In the genomic region with DNA sequence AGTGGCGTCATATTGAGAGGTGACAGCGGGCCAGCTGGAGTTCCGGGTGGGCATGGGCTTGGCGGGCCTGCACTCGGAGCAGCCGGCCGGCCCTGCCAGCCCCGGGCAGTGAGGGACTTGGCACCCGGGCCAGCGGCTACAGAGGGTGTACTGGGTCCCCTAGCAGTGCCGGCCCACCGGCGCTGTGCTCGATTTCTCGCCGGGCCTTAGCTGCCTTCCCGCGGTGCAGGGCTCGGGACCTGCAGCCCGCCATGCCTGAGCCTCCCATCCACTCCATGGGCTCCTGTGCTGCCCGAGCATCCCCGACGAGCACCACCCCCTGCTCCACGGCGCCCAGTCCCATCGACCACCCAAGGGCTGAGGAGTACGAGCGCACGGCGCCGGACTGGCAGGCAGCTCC, we compare ENCODE assay signal across 8 cellular contexts. TPM values are rescaled to one million over a fixed set of nuclear protein-coding genes. Genes with fewer than 3 reads are reported as not detected.
DNase-seq lines count a peak whose midpoint lies in the region; ATAC-seq, FAIRE-seq and TF ChIP-seq lines count a peak whose summit lies in the region.
"Not testable (repeated sequence)": the region's sequence is repeated elsewhere in the genome, so short reads cannot be mapped to it uniquely, and the experiment has no call there.

No MANE protein-coding gene starts in this region.

- not testable (repeated sequence) for H3K4ac ChIP-seq in trophoblast cell (ENCODE audit: low read depth, low read length)

- H3K79me1 ChIP-seq in trophoblast cell (ENCODE audit: low read length), result not testable (repeated sequence)

- H4K91ac ChIP-seq in trophoblast cell (ENCODE audit: low read depth, low read length), result not testable (repeated sequence)

- H2BK120ac ChIP-seq in trophoblast cell (ENCODE audit: insufficient read depth, low read length, poor library complexity), result not testable (repeated sequence)

- TF ChIP-seq EP300 in HepG2 (IDR thresholded peaks at IDR 0.05; ENCODE audit: low read depth in 2 of 2, low read length in 2 of 2); HepG2 (CRISPR knock-in tag; IDR thresholded peaks at IDR 0.05; ENCODE audit: borderline replicate concordance): not testable (repeated sequence)

- peak overlapping the region; percentile 90 for H3K9ac ChIP-seq in HepG2 (ENCODE audit: insufficient read depth, low read depth, low read length)
- not testable (repeated sequence) for H3K9ac ChIP-seq in trophoblast cell (ENCODE audit: low read length)

- not testable (repeated sequence) for H4K12ac ChIP-seq in trophoblast cell (ENCODE audit: low read depth, low read length)

- peak overlapping the region; percentile 95 for H3K27ac Mint-ChIP-seq in activated CD4-positive, alpha-beta memory T cell treated with anti-CD3 and anti-CD28 coated beads for 36 hours
- H3K27ac Mint-ChIP-seq in activated naive CD8-positive, alpha-beta T cell, result not testable (repeated sequence)

- not testable (repeated sequence) for H3K27me3 ChIP-seq in ACC112 (ENCODE audit: insufficient read depth, low read length); HAP-1 (ENCODE audit: low read depth); effector memory CD4-positive, alpha-beta T cell (replicated peaks; ENCODE audit: control insufficient read depth, insufficient read depth, low read length, poor library complexity, severe bottlenecking); HepG2 (ENCODE audit: control insufficient read depth in 1 of 2, insufficient read depth in 2 of 2, low read length in 2 of 2); trophoblast cell (ENCODE audit: insufficient read depth, low read length)

- H3K27ac ChIP-seq in ACC112 (ENCODE audit: low read depth, low read length); trophoblast cell (ENCODE audit: low read depth, low read length): not testable (repeated sequence)
- H3K27ac ChIP-seq in OCI-LY7 (ENCODE audit: low read depth, low read length, poor library complexity, severe bottlenecking), result peak overlapping the region; percentile 83
- H3K27ac ChIP-seq in effector memory CD4-positive, alpha-beta T cell (ENCODE audit: insufficient read depth, low read length, poor library complexity, severe bottlenecking), result peak overlapping the region; percentile 72
- H3K27ac ChIP-seq in HepG2 (ENCODE audit: extremely low read length, insufficient read depth, low read length), result peak overlapping the region; percentile 94

- H3K9me3 Mint-ChIP-seq in activated CD4-positive, alpha-beta memory T cell treated with anti-CD3 and anti-CD28 coated beads for 36 hours; activated naive CD8-positive, alpha-beta T cell (ENCODE audit: low read depth): not testable (repeated sequence)

- CTCF ChIA-PET in OCI-LY7 (lab: Charles Lee; ENCODE audit: unreplicated experiment); HepG2 (lab: Yijun Ruan, JAX; ENCODE audit: low intra/inter-chr PET ratio, low total read pairs): not testable (repeated sequence)
- CTCF ChIA-PET in activated CD4-positive, alpha-beta memory T cell treated with anti-CD3 and anti-CD28 coated beads for 36 hours (lab: Charles Lee), result interaction anchor here (2.3 kb wide), 1 partner anchor 71 kb away, joined by 7 read pairs; no protein-coding TSS in a partner anchor

- not testable (repeated sequence) for H2BK12ac ChIP-seq in trophoblast cell (ENCODE audit: low read length)

- H3K18ac ChIP-seq in trophoblast cell (ENCODE audit: low read length), result not testable (repeated sequence)

- H3K9me3 ChIP-seq in HAP-1; OCI-LY7 (ENCODE audit: low read length); effector memory CD4-positive, alpha-beta T cell (ENCODE audit: control insufficient read depth, low read length); HepG2 (ENCODE audit: low read length); trophoblast cell (ENCODE audit: insufficient read depth, low read depth, low read length): not testable (repeated sequence)

- H3K4me1 Mint-ChIP-seq in activated CD4-positive, alpha-beta memory T cell treated with anti-CD3 and anti-CD28 coated beads for 36 hours (ENCODE audit: low read depth), result peaks cover 25% of the 10 kb centered on the region
- H3K4me1 Mint-ChIP-seq in activated naive CD8-positive, alpha-beta T cell (ENCODE audit: low read depth), result peaks cover 29% of the 10 kb centered on the region

- peak overlapping the region; percentile 91; the same call in 1 of the 2 replicates for H3K4me3 ChIP-seq in ACC112 (ENCODE audit: low read depth, low read length)
- peak overlapping the region; percentile 41; the same call in 1 of the 2 replicates for H3K4me3 ChIP-seq in HAP-1
- H3K4me3 ChIP-seq in OCI-LY7 (ENCODE audit: low read depth, low read length, poor library complexity, severe bottlenecking), result peak overlapping the region; percentile 72
- not testable (repeated sequence) for H3K4me3 ChIP-seq in effector memory CD4-positive, alpha-beta T cell (ENCODE audit: insufficient read depth, low read depth, low read length, poor library complexity, severe bottlenecking); trophoblast cell (ENCODE audit: low read depth, low read length)
- H3K4me3 ChIP-seq in HepG2 (replicated peaks in 1 of 3; ENCODE audit: insufficient read depth in 1 of 3, low read depth in 2 of 3, low read length in 3 of 3), result peak overlapping the region in 2 of 3 experiments; percentile 67 to 75; a peak in 2 of 6 replicates

- H4K20me1 ChIP-seq in OCI-LY7 (ENCODE audit: insufficient read depth, low read length); HepG2 (ENCODE audit: insufficient read depth, low read length): not testable (repeated sequence)

- H3K4me2 ChIP-seq in OCI-LY7 (ENCODE audit: low read length), result peak overlapping the region; percentile 99
- peak overlapping the region; percentile 99 for H3K4me2 ChIP-seq in HepG2 (ENCODE audit: low read depth, low read length)
- not testable (repeated sequence) for H3K4me2 ChIP-seq in trophoblast cell (ENCODE audit: low read length)

- not testable (repeated sequence) for H3K14ac ChIP-seq in trophoblast cell (ENCODE audit: low read length)

- TF ChIP-seq CTCF in OCI-LY7 (conservative IDR thresholded peaks at IDR 0.05; ENCODE audit: low read length); HepG2 (CRISPR knock-in tag; IDR thresholded peaks at IDR 0.05): not testable (repeated sequence)

- BruUV-seq in OCI-LY7 (replicated peaks; lab: Mats Ljungman, UMichigan); HepG2 (replicated peaks; lab: Mats Ljungman, UMichigan): not testable (repeated sequence)

- H3K4me1 ChIP-seq in ACC112 (ENCODE audit: control insufficient read depth, insufficient read depth, low read length, unreplicated experiment) (peaks cover 15% of the 10 kb centered on the region), HAP-1 (peaks cover 15% of the 10 kb centered on the region), OCI-LY7 (ENCODE audit: insufficient read depth, low read length, poor library complexity, severe bottlenecking) (peaks cover 21% of the 10 kb centered on the region), HepG2 (ENCODE audit: insufficient read depth, low read length) (peaks cover 39% of the 10 kb centered on the region)
- H3K4me1 ChIP-seq in effector memory CD4-positive, alpha-beta T cell (ENCODE audit: control insufficient read depth, insufficient read depth, low read length, poor library complexity, severe bottlenecking); trophoblast cell (ENCODE audit: control insufficient read depth in 1 of 2, insufficient read depth in 2 of 2, low read length in 2 of 2): not testable (repeated sequence)

- not testable (repeated sequence) for H2AK5ac ChIP-seq in trophoblast cell (ENCODE audit: low read length)

- not testable (repeated sequence) for TF ChIP-seq RAD21 in HepG2 (CRISPR knock-in tag; IDR thresholded peaks at IDR 0.05)

- POLR2A ChIA-PET in OCI-LY7 (lab: Charles Lee) (interaction anchor here (1.0 to 2.2 kb wide), 3 partner anchors 10 to 64 kb away, joined by 4 to 8 read pairs (median 5); no protein-coding TSS in a partner anchor), HepG2 (lab: Yijun Ruan, JAX) (interaction anchor here (2.3 kb wide), 1 partner anchor 60 kb away, joined by 8 read pairs; no protein-coding TSS in a partner anchor)
- POLR2A ChIA-PET in activated CD4-positive, alpha-beta memory T cell treated with anti-CD3 and anti-CD28 coated beads for 36 hours (lab: Charles Lee), result not testable (repeated sequence)

- not testable (repeated sequence) for H2BK5ac ChIP-seq in trophoblast cell (ENCODE audit: low read depth, low read length, poor library complexity)

- peak overlapping the region; percentile 91 for H3K4me3 Mint-ChIP-seq in activated CD4-positive, alpha-beta memory T cell treated with anti-CD3 and anti-CD28 coated beads for 36 hours
- H3K4me3 Mint-ChIP-seq in activated naive CD8-positive, alpha-beta T cell, result peak overlapping the region; percentile 88

- H3K79me2 ChIP-seq in ACC112 (ENCODE audit: control insufficient read depth, insufficient read depth, low read length, unreplicated experiment), result peaks cover 26% of the 10 kb centered on the region
- peaks cover 34% of the 10 kb centered on the region; the same call in 1 of the 2 replicates for H3K79me2 ChIP-seq in OCI-LY7 (ENCODE audit: insufficient read depth, low read depth, low read length)
- H3K79me2 ChIP-seq in HepG2 (ENCODE audit: insufficient read depth, low read length), result peaks cover 31% of the 10 kb centered on the region
- not testable (repeated sequence) for H3K79me2 ChIP-seq in trophoblast cell (ENCODE audit: control insufficient read depth, insufficient read depth, low read length, poor library complexity)

- FAIRE-seq in HepG2 (lab: Jason Lieb, UNC), result not testable (repeated sequence)

- H3K36me3 ChIP-seq in ACC112 (ENCODE audit: insufficient read depth, low read length); HAP-1 (replicated peaks); OCI-LY7 (ENCODE audit: insufficient read depth, low read length); effector memory CD4-positive, alpha-beta T cell (ENCODE audit: control insufficient read depth, insufficient read depth, low read length); HepG2 (replicated peaks in 1 of 2; ENCODE audit: control insufficient read depth in 1 of 2, insufficient read depth in 2 of 2, low read length in 2 of 2); trophoblast cell (ENCODE audit: control insufficient read depth in 1 of 2, insufficient read depth in 2 of 2, low read length in 2 of 2): not testable (repeated sequence)

- ATAC-seq in HepG2, result not testable (repeated sequence)

- peak overlapping the region; percentile 47 for H4K8ac ChIP-seq in trophoblast cell (ENCODE audit: low read depth, low read length)

- WGBS in HepG2 (ENCODE audit: low lambda C conversion rate), result 92% methylated on average over 28 of the region's 31 CpGs
- no CpG with 5 or more reads among the region's 31 CpGs for WGBS in trophoblast cell (ENCODE audit: extremely low coverage, insufficient coverage, insufficient read length)

- intact Hi-C loops in OCI-LY7 (cut with micrococcal nuclease; ENCODE audit: unreplicated experiment) (loop anchor here (2.0 kb wide), 1 partner anchor 65 kb away; a partner anchor contains a TSS), HepG2 (cut with micrococcal nuclease; ENCODE audit: unreplicated experiment) (loop anchor here (2.0 to 10.0 kb wide), 2 partner anchors 65 to 893 kb away; a partner anchor contains a TSS)
- intact Hi-C loops in activated CD4-positive, alpha-beta memory T cell treated with anti-CD3 and anti-CD28 coated beads for 36 hours (cut with micrococcal nuclease), result loop anchor here (1.0 to 2.0 kb wide), 2 partner anchors 65 to 753 kb away; a partner anchor contains a TSS

- in situ Hi-C loops in HAP-1 (cut with MboI; ENCODE audit: low sequenced_read_pairs); HepG2 (cut with HindIII; ENCODE audit: extremely low pct_ligation_motif_present, low pct_unique_long_range_greater_than_20kb): not testable (repeated sequence)

- H3K23ac ChIP-seq in trophoblast cell (ENCODE audit: low read length), result not testable (repeated sequence)

- peak overlapping the region; percentile 83 for H2AFZ ChIP-seq in ACC112 (ENCODE audit: low read length, unreplicated experiment)
- peak overlapping the region; percentile 100 for H2AFZ ChIP-seq in OCI-LY7 (ENCODE audit: low read length)
- H2AFZ ChIP-seq in HepG2 (ENCODE audit: low read length), result peak overlapping the region; percentile 99
- not testable (repeated sequence) for H2AFZ ChIP-seq in trophoblast cell (ENCODE audit: insufficient read depth, low read length, poor library complexity)

- TF ChIP-seq POLR2A in HepG2 (IDR thresholded peaks at IDR 0.05; ENCODE audit: insufficient read depth in 1 of 2, low read depth in 2 of 2, low read length in 2 of 2), result not testable (repeated sequence)

- not testable (repeated sequence) for H3K9me2 ChIP-seq in OCI-LY7 (ENCODE audit: insufficient read depth, low read length)

- not testable (repeated sequence) for H3K27me3 Mint-ChIP-seq in activated CD4-positive, alpha-beta memory T cell treated with anti-CD3 and anti-CD28 coated beads for 36 hours; activated naive CD8-positive, alpha-beta T cell

- not testable (repeated sequence) for DNase-seq in HAP-1 (ENCODE audit: low spot score in 2 of 2); OCI-LY7 (ENCODE audit: low spot score); activated CD4-positive, alpha-beta memory T cell treated with anti-CD3 and anti-CD28 coated beads for 36 hours; effector memory CD4-positive, alpha-beta T cell; HepG2 (ENCODE audit: low spot score); trophoblast cell

- H3K36me3 Mint-ChIP-seq in activated CD4-positive, alpha-beta memory T cell treated with anti-CD3 and anti-CD28 coated beads for 36 hours; activated naive CD8-positive, alpha-beta T cell: not testable (repeated sequence)

RNA-seq across cellular contexts. Expression of a gene that starts 0.9 kb away (rescaled TPM):
- total RNA-seq in OCI-LY7 (2014; rRNA removed; shearing (Covaris generic)), result 21.8 and 29.0 TPM in 2 replicates
- total RNA-seq in OCI-LY7 (2022) (17.3 and 19.3 TPM in 2 replicates), HepG2 (2016; rRNA removed; fragmentation: Illumina TruSeq; extraction: Trizol) (49.0 and 65.8 TPM in 2 replicates)
- 10 to 100 TPM; 29.2 to 30.7 TPM for total RNA-seq in activated CD4-positive, alpha-beta memory T cell treated with anti-CD3 and anti-CD28 coated beads for 36 hours
- 38.0 and 42.3 TPM in 2 replicates for total RNA-seq in HepG2 (2016; cell fraction: cytosol; rRNA removed; fragmentation: Illumina TruSeq; extraction: Trizol; ENCODE audit: low read depth)
- 50.2 and 66.0 TPM in 2 replicates for total RNA-seq in HepG2 (2016; cell fraction: insoluble cytoplasmic fraction; rRNA removed; fragmentation: Illumina TruSeq; extraction: Trizol)
- 58.7 and 63.9 TPM in 2 replicates for total RNA-seq in HepG2 (2016; cell fraction: membrane; rRNA removed; fragmentation: Illumina TruSeq; extraction: Trizol)
- total RNA-seq in HepG2 (2016; cell fraction: nucleus; rRNA removed; fragmentation: Illumina TruSeq; extraction: Trizol), result 49.7 and 60.7 TPM in 2 replicates
- 22.5 and 26.8 TPM in 2 replicates for polyA plus RNA-seq in HepG2 (2011; rRNA removed)
- 9.9 and 11.6 TPM in 2 replicates for polyA plus RNA-seq in HepG2 (2011; cell fraction: cytosol; rRNA removed)
- 17.0 and 21.1 TPM in 2 replicates for polyA plus RNA-seq in HepG2 (2011; cell fraction: nucleus; rRNA removed)
- 21.1 and 34.2 TPM in 2 replicates for polyA plus RNA-seq in HepG2 (2012)
- 55.9 and 64.3 TPM in 2 replicates for polyA plus RNA-seq in HepG2 (2016; cell fraction: cytosol; fragmentation: Illumina TruSeq; extraction: Trizol; ENCODE audit: low read depth)
- 55.7 and 56.0 TPM in 2 replicates for polyA plus RNA-seq in HepG2 (2016; cell fraction: insoluble cytoplasmic fraction; fragmentation: Illumina TruSeq; extraction: Trizol; ENCODE audit: low read depth)
- polyA plus RNA-seq in HepG2 (2016; cell fraction: membrane; fragmentation: Illumina TruSeq; extraction: Trizol; ENCODE audit: low read depth), result 58.8 and 59.6 TPM in 2 replicates
- 62.4 and 66.5 TPM in 2 replicates for polyA plus RNA-seq in HepG2 (2016; cell fraction: nucleus; fragmentation: Illumina TruSeq; extraction: Trizol; ENCODE audit: insufficient read depth, low read depth)
- polyA minus RNA-seq in HepG2 (2011; rRNA and poly(A)+ RNA removed; ENCODE audit: low replicate concordance), result 4.6 and 5.0 TPM in 2 replicates
- 6.8 and 8.4 TPM in 2 replicates for polyA minus RNA-seq in HepG2 (2011; cell fraction: cytosol; rRNA and poly(A)+ RNA removed)
- 46.5 and 59.9 TPM in 2 replicates for polyA minus RNA-seq in HepG2 (2011; cell fraction: nucleus; rRNA and poly(A)+ RNA removed)
- polyA plus RNA-seq in trophoblast cell (2013), result 9.6 and 10.0 TPM in 2 replicates
